In genomic region chr3:185717121-185717520, GRCh38 we compare ENCODE assay signal across 11 cellular contexts.
DNase-seq lines count a peak whose midpoint lies in the region; ATAC-seq and TF ChIP-seq lines count a peak whose summit lies in the region.
"Had no signal": no experiment of that assay in that cellular context is flagged by ENCODE, and none has a peak within 500 bp of the region (broad histone marks: within the 10 kb centered on the region; RNA-seq: fewer than 3 reads in every experiment).

No MANE protein-coding gene starts in this region.

- no peak for TF ChIP-seq CTCF in CD14-positive monocyte (IDR thresholded peaks at IDR 0.05)

- no peaks in the 10 kb centered on the region for H3K27me3 ChIP-seq in mucosa of rectum (ENCODE audit: control insufficient read depth in 2 of 2, insufficient read depth in 2 of 2, low read length in 2 of 2)

- no peak overlapping the region for H3K4me3 Mint-ChIP-seq in CD14-positive monocyte

- peaks cover 25 to 32% of the 10 kb centered on the region in 2 donors for H3K4me1 ChIP-seq in mucosa of rectum (ENCODE audit: control insufficient read depth in 2 of 2, insufficient read depth in 2 of 2, low read length in 2 of 2)

- ATAC-seq in GM21390 (IDR thresholded peaks at IDR 0.05; ENCODE audit: unreplicated experiment) = no peak

- H3K27ac Mint-ChIP-seq in CD14-positive monocyte = peak overlapping the region in 5 of 7 donors; percentile 6 to 67 (median 26)

- no peak overlapping the region for H3K4me3 ChIP-seq in mucosa of rectum (ENCODE audit: low read length in 2 of 2)

- peaks cover 40% of the 10 kb centered on the region for H3K4me1 Mint-ChIP-seq in CD14-positive monocyte

- no peaks in the 10 kb centered on the region for H3K36me3 Mint-ChIP-seq in CD14-positive monocyte

- H3K9me3 ChIP-seq in mucosa of rectum (ENCODE audit: control insufficient read depth in 2 of 2, low read length in 2 of 2) = no peaks in the 10 kb centered on the region

- DNase-seq in CD14-positive monocyte (ENCODE audit: low spot score) (no peak), NCI-H226 (peak; percentile 57), dedifferentiated amniotic fluid mesenchymal stem cell (ENCODE audit: extremely low spot score) (peak; percentile 85), KG1 (lab: John Stamatoyannopoulos, UW) (no peak), NCI-H345 (lab: John Stamatoyannopoulos, UW) (no peak)
- no peak for DNase-seq in activated CD8-positive, alpha-beta memory T cell treated with anti-CD3 and anti-CD28 coated beads, Interleukin-2, amount 50 U/mL, for 4 hours
- DNase-seq: activated CD4-positive, alpha-beta T cell treated with anti-CD3 and anti-CD28 coated beads for 48 hours; DND-41; stimulated activated CD4-positive, alpha-beta T cell treated with anti-CD3 and anti-CD28 coated beads, Interleukin-2, amount 100 ng/mL, for 48 hours had no signal

- no peak overlapping the region for H3K9ac ChIP-seq in mucosa of rectum (ENCODE audit: low read depth in 1 of 2, low read length in 2 of 2)

- H3K27me3 Mint-ChIP-seq in CD14-positive monocyte (ENCODE audit: low read depth in 3 of 3) = peaks cover 0 to 3% (median 0%) of the 10 kb centered on the region in 3 donors

- H3K9me3 Mint-ChIP-seq in CD14-positive monocyte = no peaks in the 10 kb centered on the region

- H3K36me3 ChIP-seq in mucosa of rectum (ENCODE audit: control insufficient read depth in 2 of 2, insufficient read depth in 2 of 2, low read length in 2 of 2) = no peaks in the 10 kb centered on the region

- H3K27ac ChIP-seq in mucosa of rectum (ENCODE audit: low read depth in 2 of 2, low read length in 2 of 2) = peak overlapping the region; percentile 25 to 51

- intact Hi-C loops in CD14-positive monocyte (cut with micrococcal nuclease) = no loop called here

Comparison
In these comparisons a context has a peak if more than half of its experiments do, and no peak if none do; other contexts are left out.
1. DNase-seq: peak in NCI-H226 (single experiment) and dedifferentiated amniotic fluid mesenchymal stem cell (single experiment); none in CD14-positive monocyte (single experiment), KG1 (single experiment), activated CD8-positive, alpha-beta memory T cell treated with anti-CD3 and anti-CD28 coated beads, Interleukin-2, amount 50 U/mL, for 4 hours (single experiment) and NCI-H345 (single experiment).